8 cellular contexts compared by ENCODE assay signal in genomic region chr1:1058921-1059493, GRCh38. TPM values are rescaled to one million over a fixed set of nuclear protein-coding genes. Genes with fewer than 3 reads are reported as not detected.
DNase-seq lines count a peak whose midpoint lies in the region; ATAC-seq and TF ChIP-seq lines count a peak whose summit lies in the region.

No MANE protein-coding gene starts in this region.

- H2AK5ac ChIP-seq in neuronal stem cell (ENCODE audit: low read depth, low read length): peak overlapping the region; percentile 99

- H3K9me3 Mint-ChIP-seq in CD8-positive, alpha-beta memory T cell: no peaks in the 10 kb centered on the region

- H3K9ac ChIP-seq in SU-DHL-6 (ENCODE audit: low read length) (0 out of 2 replicates have a peak overlapping the region, but pooled peaks have one; percentile 30), neuronal stem cell (ENCODE audit: low read depth, low read length, poor library complexity) (peak overlapping the region; percentile 91)

- H2BK120ac ChIP-seq in neuronal stem cell (ENCODE audit: low read depth, low read length): no peak overlapping the region

- peaks cover 2% of the 10 kb centered on the region for H3K79me1 ChIP-seq in neuronal stem cell (ENCODE audit: low read depth, low read length)

- H2BK5ac ChIP-seq in neuronal stem cell (ENCODE audit: low read length): peak overlapping the region; percentile 39

- no peak overlapping the region for H3K4ac ChIP-seq in neuronal stem cell (ENCODE audit: low read length)

- H3K14ac ChIP-seq in neuronal stem cell (ENCODE audit: low read length): peak overlapping the region; percentile 82

- H3K4me1 Mint-ChIP-seq in CD8-positive, alpha-beta memory T cell: peaks cover 0 to 19% (median 2%) of the 10 kb centered on the region in 3 donors

- H3K36me3 ChIP-seq in CD8-positive, alpha-beta memory T cell (ENCODE audit: insufficient read depth, low read length): no peaks in the 10 kb centered on the region
- no peaks in the 10 kb centered on the region for H3K36me3 ChIP-seq in SU-DHL-6 (ENCODE audit: low read length)
- H3K36me3 ChIP-seq in neuronal stem cell (replicated peaks in 1 of 2; ENCODE audit: control insufficient read depth in 2 of 2, insufficient read depth in 2 of 2, low read length in 2 of 2): peaks cover 6 to 13% of the 10 kb centered on the region in 2 donors

- peak; percentile 30 for TF ChIP-seq CTCF in SU-DHL-6 (IDR thresholded peaks at IDR 0.05; ENCODE audit: insufficient read depth, low read length, poor library complexity, severe bottlenecking)
- peak; percentile 34 for TF ChIP-seq CTCF in epithelial cell of proximal tubule (conservative IDR thresholded peaks at IDR 0.05; ENCODE audit: low read depth, low read length)

- ATAC-seq in GM19328 (IDR thresholded peaks at IDR 0.05; ENCODE audit: unreplicated experiment): peak; percentile 22
- ATAC-seq in HG03280 (IDR thresholded peaks at IDR 0.05; ENCODE audit: unreplicated experiment): peak; percentile 25

- H3K4me2 ChIP-seq in SU-DHL-6 (ENCODE audit: low read depth, low read length, poor library complexity, severe bottlenecking) (peak overlapping the region; percentile 64), neuronal stem cell (ENCODE audit: insufficient read depth, low read length, poor library complexity, severe bottlenecking) (peak overlapping the region; percentile 95)

- peaks cover 21% of the 10 kb centered on the region for H3K27me3 ChIP-seq in CD8-positive, alpha-beta memory T cell (ENCODE audit: insufficient read depth, low read length, poor library complexity, severe bottlenecking)
- no peaks in the 10 kb centered on the region for H3K27me3 ChIP-seq in SU-DHL-6 (ENCODE audit: low read length)
- peaks cover 4 to 43% (median 41%) of the 10 kb centered on the region in 3 experiments for H3K27me3 ChIP-seq in neuronal stem cell (ENCODE audit: control insufficient read depth in 3 of 3, insufficient read depth in 3 of 3, low read depth in 1 of 3, low read length in 3 of 3)

- peaks cover 18% of the 10 kb centered on the region for H3K4me1 ChIP-seq in CD8-positive, alpha-beta memory T cell (ENCODE audit: insufficient read depth, low read length)
- H3K4me1 ChIP-seq in neuronal stem cell (ENCODE audit: control insufficient read depth in 2 of 2, insufficient read depth in 1 of 2, low read depth in 1 of 2, low read length in 2 of 2): peaks cover 26 to 33% of the 10 kb centered on the region in 2 donors

- H3K18ac ChIP-seq in neuronal stem cell (ENCODE audit: low read length): peak overlapping the region; percentile 99

- POLR2A ChIA-PET in CD8-positive, alpha-beta memory T cell (lab: Charles Lee): no interaction called here

- H2BK15ac ChIP-seq in neuronal stem cell (ENCODE audit: low read length): peak overlapping the region; percentile 91

- peak overlapping the region; percentile 15 for H3K4me3 ChIP-seq in CD8-positive, alpha-beta memory T cell (ENCODE audit: low read length)
- H3K4me3 ChIP-seq in SU-DHL-6 (ENCODE audit: insufficient read depth, low read length, poor library complexity, severe bottlenecking) (peak overlapping the region; percentile 49), epithelial cell of proximal tubule (ENCODE audit: low read depth, low read length) (peak overlapping the region; percentile 80), neuronal stem cell (ENCODE audit: low read length in 2 of 2) (peak overlapping the region; percentile 46 to 82)

- H4K91ac ChIP-seq in neuronal stem cell (ENCODE audit: low read depth, low read length, poor library complexity): no peak overlapping the region

- H3K4me3 Mint-ChIP-seq in CD8-positive, alpha-beta memory T cell: peak overlapping the region; percentile 37 to 88 (median 68)

- WGBS in neuronal stem cell (ENCODE audit: extremely low coverage in 2 of 2, insufficient read length in 2 of 2, insufficient replicate concordance in 1 of 2), 2 donors: no CpG with 5 or more reads among the region's 48 CpGs

- peak overlapping the region; percentile 98 for H3K23ac ChIP-seq in neuronal stem cell (ENCODE audit: low read depth, low read length, poor library complexity)

- H3K27ac ChIP-seq in CD8-positive, alpha-beta memory T cell (ENCODE audit: low read depth, low read length): peak overlapping the region; percentile 47
- H3K27ac ChIP-seq in SU-DHL-6 (ENCODE audit: low read depth, low read length) (no peak overlapping the region), neuronal stem cell (replicated peaks; ENCODE audit: low read length) (no peak overlapping the region)

- no peaks in the 10 kb centered on the region for H4K20me1 ChIP-seq in SU-DHL-6 (ENCODE audit: low read depth, low read length)

- H2AFZ ChIP-seq in SU-DHL-6 (ENCODE audit: low read depth, low read length, severe bottlenecking): peak overlapping the region; percentile 51
- peak overlapping the region; percentile 94 for H2AFZ ChIP-seq in neuronal stem cell (ENCODE audit: low read length)

- no peaks in the 10 kb centered on the region for H3K79me2 ChIP-seq in SU-DHL-6 (ENCODE audit: insufficient read depth, low read length)

- H4K8ac ChIP-seq in neuronal stem cell (ENCODE audit: low read depth, low read length): no peak overlapping the region

- H3K27ac Mint-ChIP-seq in CD8-positive, alpha-beta memory T cell: peak overlapping the region in 1 of 8 donors; percentile 87

- DNase-seq in CD8-positive, alpha-beta memory T cell: peak in 4 of 5 donors; percentile 37 to 62 (median 38)
- DNase-seq in epithelial cell of proximal tubule (ENCODE audit: low read depth): no peak
- no peak for DNase-seq in neuronal stem cell (ENCODE audit: low spot score)
- no peak for DNase-seq in OCI-M2 (lab: John Stamatoyannopoulos, UW; ENCODE audit: unreplicated experiment)
- DNase-seq in medulla oblongata (ENCODE audit: extremely low spot score): no peak

- no peaks in the 10 kb centered on the region for H3K9me3 ChIP-seq in CD8-positive, alpha-beta memory T cell (ENCODE audit: low read length)
- H3K9me3 ChIP-seq in SU-DHL-6 (ENCODE audit: insufficient read depth, low read length) (no peaks in the 10 kb centered on the region), neuronal stem cell (replicated peaks in 1 of 2; ENCODE audit: control insufficient read depth in 2 of 2, insufficient read depth in 1 of 2, low read depth in 1 of 2, low read length in 2 of 2) (no peaks in the 10 kb centered on the region)

- no peaks in the 10 kb centered on the region for H3F3A ChIP-seq in SU-DHL-6 (ENCODE audit: insufficient read depth)

- CTCF ChIA-PET in CD8-positive, alpha-beta memory T cell (lab: Charles Lee): interaction anchor here (1.0 to 1.8 kb wide), 3 partner anchors 44 to 76 kb away, joined by 3 to 9 read pairs (median 3); no protein-coding TSS in a partner anchor

- peak overlapping the region; percentile 58 for H2BK12ac ChIP-seq in neuronal stem cell (ENCODE audit: low read length)

- H3K9me2 ChIP-seq in SU-DHL-6 (replicated peaks; ENCODE audit: insufficient read depth, low read length): no peaks in the 10 kb centered on the region

- peaks cover 9 to 22% of the 10 kb centered on the region in 2 donors for H3K27me3 Mint-ChIP-seq in CD8-positive, alpha-beta memory T cell

- no peaks in the 10 kb centered on the region for H3K36me3 Mint-ChIP-seq in CD8-positive, alpha-beta memory T cell

RNA-seq across cellular contexts. Expression of gene RNF223, which starts 15.1 kb away (rescaled TPM):
- total RNA-seq in CD8-positive, alpha-beta memory T cell: not detected
- polyA plus RNA-seq in CD8-positive, alpha-beta memory T cell: not detected
- total RNA-seq in epithelial cell of proximal tubule: 0.36 and 1.6 TPM in 2 replicates
- 0.03 TPM for polyA plus RNA-seq in neuronal stem cell (2013, experiment 1 of 2)
- 0.01 TPM for polyA plus RNA-seq in neuronal stem cell (2013, experiment 2 of 2)

RNA-seq across cellular contexts. Expression of gene AGRN, which starts 39.1 kb away (rescaled TPM):
- 1 to 10 TPM; 7.1 to 8.0 TPM for total RNA-seq in CD8-positive, alpha-beta memory T cell
- polyA plus RNA-seq in CD8-positive, alpha-beta memory T cell: not detected
- total RNA-seq in epithelial cell of proximal tubule: 261 and 462 TPM in 2 replicates
- 79.8 TPM for polyA plus RNA-seq in neuronal stem cell (2013, experiment 1 of 2)
- polyA plus RNA-seq in neuronal stem cell (2013, experiment 2 of 2): 78.9 TPM

RNA-seq across cellular contexts. Expression of gene ISG15, which starts 45.7 kb away (rescaled TPM):
- 10 to 100 TPM; 16.9 to 20.4 TPM for total RNA-seq in CD8-positive, alpha-beta memory T cell
- polyA plus RNA-seq in CD8-positive, alpha-beta memory T cell: 250 TPM
- 66.0 and 75.6 TPM in 2 replicates for total RNA-seq in epithelial cell of proximal tubule
- 44.0 TPM for polyA plus RNA-seq in neuronal stem cell (2013, experiment 1 of 2)
- 44.5 TPM for polyA plus RNA-seq in neuronal stem cell (2013, experiment 2 of 2)

RNA-seq across cellular contexts. Expression of gene C1orf159, which starts 56.9 kb away (rescaled TPM):
- 10 to 100 TPM; 18.7 to 20.8 TPM for total RNA-seq in CD8-positive, alpha-beta memory T cell
- polyA plus RNA-seq in CD8-positive, alpha-beta memory T cell: 7.9 TPM
- 20.2 and 24.9 TPM in 2 replicates for total RNA-seq in epithelial cell of proximal tubule
- 12.3 TPM for polyA plus RNA-seq in neuronal stem cell (2013, experiment 1 of 2)
- polyA plus RNA-seq in neuronal stem cell (2013, experiment 2 of 2): 11.7 TPM

RNA-seq across cellular contexts. Expression of gene HES4, which starts 59.1 kb away (rescaled TPM):
- under 1 TPM; 0.24 to 0.62 TPM for total RNA-seq in CD8-positive, alpha-beta memory T cell
- polyA plus RNA-seq in CD8-positive, alpha-beta memory T cell: not detected
- total RNA-seq in epithelial cell of proximal tubule: 141 and 193 TPM in 2 replicates
- polyA plus RNA-seq in neuronal stem cell (2013, experiment 1 of 2): 312 TPM
- polyA plus RNA-seq in neuronal stem cell (2013, experiment 2 of 2): 285 TPM

Comparison
In these comparisons a context has a peak if more than half of its experiments do, and no peak if none do; other contexts are left out.
1. DNase-seq: peak in CD8-positive, alpha-beta memory T cell (4 of 5); none in epithelial cell of proximal tubule (single experiment), neuronal stem cell (single experiment), OCI-M2 (single experiment) and medulla oblongata (single experiment).
2. H3K4me3 ChIP-seq: peak in every context shown above with its lines; median percentile 80 in epithelial cell of proximal tubule; 64 in neuronal stem cell; 49 in SU-DHL-6; 15 in CD8-positive, alpha-beta memory T cell.
3. RNA of gene AGRN, which starts 39.1 kb away (total RNA-seq): 261 to 462 TPM in epithelial cell of proximal tubule; 7.1 to 8.0 TPM in CD8-positive, alpha-beta memory T cell; every median in the first group is over 10 times any median in the second.